Comparison of ENCODE assay signal across 8 cellular contexts in the genomic region with DNA sequence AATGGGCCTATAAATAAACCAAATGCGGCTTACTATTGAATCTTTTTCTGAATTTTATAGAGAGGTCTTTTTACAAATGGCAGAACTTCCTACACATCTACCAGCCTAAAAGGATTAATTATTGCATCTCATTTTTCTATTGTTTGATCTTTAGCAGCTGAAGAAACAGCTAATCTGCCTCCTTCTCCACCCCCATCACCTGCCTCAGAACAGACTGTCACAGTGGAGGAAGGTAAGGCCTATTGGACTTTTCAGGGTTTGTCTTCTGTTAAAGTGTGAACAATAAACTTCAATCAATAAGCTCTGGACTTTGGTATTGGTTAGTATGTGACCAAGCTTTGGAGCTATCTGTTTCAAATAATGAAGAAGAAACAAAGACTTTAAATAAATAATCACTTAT.
"Had no signal": no experiment of that assay in that cellular context is flagged by ENCODE, and none has a peak within 500 bp of the region (broad histone marks: within the 10 kb centered on the region; RNA-seq: fewer than 3 reads in every experiment).

No MANE protein-coding gene starts in this region.

- H3K9me3 Mint-ChIP-seq: HFFc6 had no signal

- H3K27ac ChIP-seq: GM23248 had no signal

- H2AFZ ChIP-seq: GM23248 had no signal

- H3K9ac ChIP-seq: GM23248 had no signal

- H3K27ac Mint-ChIP-seq: HFFc6 had no signal

- H3K36me3 ChIP-seq: HAP-1 had no signal

- H3K4me3 Mint-ChIP-seq: HFFc6 had no signal

- H3K4me3 ChIP-seq: GM23248, HAP-1 had no signal

- H3K4me1 ChIP-seq: HAP-1 had no signal

- FAIRE-seq: HTR-8/SVneo had no signal

- ATAC-seq: HCT116 had no signal

- DNase-seq: GM23248, GOT3, H7, HFFc6, IMR-90 had no signal

- H3K9me3 ChIP-seq: HAP-1 had no signal
